8 cellular contexts compared by ENCODE assay signal in genomic region chr10:86711237-86711956, GRCh38. TPM values are rescaled to one million over a fixed set of nuclear protein-coding genes. Genes with fewer than 3 reads are reported as not detected.
DNase-seq lines count a peak whose midpoint lies in the region; ATAC-seq, FAIRE-seq and TF ChIP-seq lines count a peak whose summit lies in the region.

No MANE protein-coding gene starts in this region.

- TF ChIP-seq CTCF in retinal pigment epithelial cell (conservative IDR thresholded peaks at IDR 0.05; ENCODE audit: low read depth, low read length): peak; percentile 70

- peak; percentile 97 for DNase-seq in GM12891 (ENCODE audit: insufficient read length, low spot score)
- peak; percentile 29 for DNase-seq in NCI-H1048 (lab: John Stamatoyannopoulos, UW)
- peak; percentile 66 to 91 (median 76) for DNase-seq in T-helper 2 cell
- peak in 56 of 58 donors; percentile 30 to 91 (median 76) for DNase-seq in anterior cingulate cortex (lab: John Stamatoyannopoulos, UW)
- peak; percentile 97 for DNase-seq in hepatic stellate cell (ENCODE audit: low spot score)
- DNase-seq in retinal pigment epithelial cell (ENCODE audit: low read depth): peak; percentile 47
- no peak for DNase-seq in COLO668 (lab: John Stamatoyannopoulos, UW; ENCODE audit: unreplicated experiment)

- peak; percentile 95 for FAIRE-seq in GM12891 (lab: Jason Lieb, UNC)

- TF ChIP-seq POLR2A in GM12891 (IDR thresholded peaks at IDR 0.05; ENCODE audit: low read depth, low read length): peak; percentile 53; the same call in 1 of the 2 replicates

- H3K4me3 ChIP-seq in retinal pigment epithelial cell (ENCODE audit: low read length): peak overlapping the region; percentile 57

- ATAC-seq in HG02588 (IDR thresholded peaks at IDR 0.05; ENCODE audit: unreplicated experiment): peak; percentile 84

TF ChIP-seq in GM12891, 5 proteins besides CTCF, POLR2A, EP300 and RAD21:
- TF ChIP-seq PAX5 (IDR thresholded peaks at IDR 0.05; ENCODE audit: insufficient read depth, low read length, severe bottlenecking) (peak; percentile 87), POLR2AphosphoS5 (IDR thresholded peaks at IDR 0.05; ENCODE audit: low read depth, low read length) (peak; percentile 11; the same call in 1 of the 2 replicates), POU2F2 (IDR thresholded peaks at IDR 0.05; ENCODE audit: low read depth, low read length) (no peak), TAF1 (IDR thresholded peaks at IDR 0.05; ENCODE audit: low read depth, low read length) (no peak; the same call in none of the 2 replicates), SPI1 (IDR thresholded peaks at IDR 0.05; ENCODE audit: low read depth, low read length) (no peak)

RNA-seq across cellular contexts. Expression of gene LDB3, which starts 43.1 kb away (rescaled TPM):
- 0.12 TPM for polyA plus RNA-seq in GM12891 (2012; ENCODE audit: low read depth, missing spikeins)

RNA-seq across cellular contexts. Expression of gene BMPR1A, which starts 45.0 kb away (rescaled TPM):
- 10.4 TPM for polyA plus RNA-seq in GM12891 (2012; ENCODE audit: low read depth, missing spikeins)

RNA-seq across cellular contexts. Expression of gene OPN4, which starts 57.0 kb away (rescaled TPM):
- not detected for polyA plus RNA-seq in GM12891 (2012; ENCODE audit: low read depth, missing spikeins)
